13 cellular contexts compared by ENCODE assay signal in the genomic region with DNA sequence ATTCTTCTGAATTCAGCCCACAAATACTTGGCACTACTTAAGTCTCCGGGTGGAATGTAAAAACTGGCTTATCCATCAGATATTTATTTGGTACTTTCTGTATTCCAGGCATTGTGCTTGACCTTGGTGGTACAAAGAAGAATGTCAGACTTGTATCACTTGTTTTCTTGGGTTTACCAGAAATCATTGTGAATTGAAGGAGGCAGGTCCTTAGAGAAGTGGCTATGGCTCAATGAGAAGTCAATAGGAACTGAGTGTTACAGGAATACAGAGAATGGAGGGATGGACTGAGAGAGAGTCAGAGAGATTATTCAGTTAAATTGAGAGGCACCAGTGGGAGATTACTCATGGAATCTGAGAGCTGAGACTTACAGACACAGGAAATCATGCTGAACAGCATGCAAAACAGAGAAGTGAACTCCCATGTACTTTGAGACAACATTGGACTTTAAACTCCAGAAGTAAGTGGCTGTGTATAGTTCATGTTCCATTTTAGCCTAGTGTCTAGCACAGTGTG.
DNase-seq lines count a peak whose midpoint lies in the region; ATAC-seq and TF ChIP-seq lines count a peak whose summit lies in the region.
"Had no signal": no experiment of that assay in that cellular context is flagged by ENCODE, and none has a peak within 500 bp of the region (broad histone marks: within the 10 kb centered on the region; RNA-seq: fewer than 3 reads in every experiment).

No MANE protein-coding gene starts in this region.

- no peaks in the 10 kb centered on the region for H3K9me3 ChIP-seq in smooth muscle cell (replicated peaks; ENCODE audit: low read depth)
- H3K9me3 ChIP-seq in HAP-1 = no peaks in the 10 kb centered on the region
- no peaks in the 10 kb centered on the region for H3K9me3 ChIP-seq in MM.1S (replicated peaks; ENCODE audit: insufficient read depth, low read length)
- H3K9me3 ChIP-seq: esophagus squamous epithelium had no signal

- in situ Hi-C loops in HAP-1 (cut with MboI; ENCODE audit: low sequenced_read_pairs) = no loop called here

- H3K4me3 ChIP-seq in foreskin fibroblast (ENCODE audit: low read depth in 1 of 2, low read length in 2 of 2) (no peak overlapping the region), smooth muscle cell (no peak overlapping the region), HAP-1 (no peak overlapping the region), MM.1S (ENCODE audit: low read length) (no peak overlapping the region)
- H3K4me3 ChIP-seq: coronary artery, esophagus squamous epithelium had no signal

- H3K9me2 ChIP-seq in MM.1S (replicated peaks; ENCODE audit: insufficient read depth, low read length) = no peaks in the 10 kb centered on the region

- H4K20me1 ChIP-seq in smooth muscle cell (ENCODE audit: low read depth) (no peaks in the 10 kb centered on the region), MM.1S (ENCODE audit: insufficient read depth, low read length) (no peaks in the 10 kb centered on the region)

- no peaks in the 10 kb centered on the region for H3K36me3 ChIP-seq in smooth muscle cell (ENCODE audit: low read depth)
- H3K36me3 ChIP-seq in HAP-1 (replicated peaks) = no peaks in the 10 kb centered on the region
- H3K36me3 ChIP-seq in MM.1S (replicated peaks; ENCODE audit: insufficient read depth, low read length) = no peaks in the 10 kb centered on the region
- H3K36me3 ChIP-seq: esophagus squamous epithelium had no signal

- H2AFZ ChIP-seq in smooth muscle cell (ENCODE audit: low read depth) (peak overlapping the region; percentile 31), MM.1S (ENCODE audit: low read length) (no peak overlapping the region)

- TF ChIP-seq CTCF in foreskin fibroblast (IDR thresholded peaks at IDR 0.05; ENCODE audit: low read depth, low read length) (no peak), smooth muscle cell (IDR thresholded peaks at IDR 0.05; ENCODE audit: borderline replicate concordance, insufficient read depth, poor library complexity, severe bottlenecking) (no peak), MM.1S (IDR thresholded peaks at IDR 0.05; ENCODE audit: low read length) (no peak)

- H3K9ac ChIP-seq in smooth muscle cell (ENCODE audit: low read depth) (no peak overlapping the region), MM.1S (ENCODE audit: low read length) (no peak overlapping the region)

- H3K27me3 ChIP-seq in smooth muscle cell (ENCODE audit: low read depth) (no peaks in the 10 kb centered on the region), HAP-1 (ENCODE audit: low read depth) (no peaks in the 10 kb centered on the region), MM.1S (replicated peaks; ENCODE audit: insufficient read depth, low read length) (no peaks in the 10 kb centered on the region)
- H3K27me3 ChIP-seq: esophagus squamous epithelium had no signal

- DNase-seq in GM04503 (ENCODE audit: low read depth) (peak; percentile 58), amniotic epithelial cell (ENCODE audit: low read depth) (peak; percentile 51), foreskin fibroblast (peak; percentile 40 to 53), smooth muscle cell (lab: John Stamatoyannopoulos, UW; ENCODE audit: unreplicated experiment) (no peak), HAP-1 (ENCODE audit: low spot score in 2 of 2) (no peak), MM.1S (no peak)
- DNase-seq: esophagus squamous epithelium, immature natural killer cell, NCI-H146, SIG-M5 had no signal

- no peaks in the 10 kb centered on the region for H3F3A ChIP-seq in smooth muscle cell (ENCODE audit: low read depth)
- H3F3A ChIP-seq in MM.1S (ENCODE audit: insufficient read depth, low read length) = no peaks in the 10 kb centered on the region

- H3K79me2 ChIP-seq in smooth muscle cell (ENCODE audit: low read depth) (no peaks in the 10 kb centered on the region), MM.1S (ENCODE audit: low read length) (no peaks in the 10 kb centered on the region)

- H3K4me1 ChIP-seq in smooth muscle cell (ENCODE audit: low read depth) (no peaks in the 10 kb centered on the region), HAP-1 (no peaks in the 10 kb centered on the region), MM.1S (ENCODE audit: low read length) (no peaks in the 10 kb centered on the region)

- no peak for ATAC-seq in GM21576 (IDR thresholded peaks at IDR 0.05; ENCODE audit: unreplicated experiment)
- no peak for ATAC-seq in HG03159 (IDR thresholded peaks at IDR 0.05; ENCODE audit: unreplicated experiment)

- H3K27ac ChIP-seq in smooth muscle cell (ENCODE audit: low read depth) (peak overlapping the region; percentile 4), MM.1S (ENCODE audit: low read length) (no peak overlapping the region)
- H3K27ac ChIP-seq: esophagus squamous epithelium had no signal

- 86% methylated on average over 1 of the region's 1 CpG for WGBS in smooth muscle cell (ENCODE audit: low lambda C conversion rate)

- H3K4me2 ChIP-seq in smooth muscle cell (no peak overlapping the region), MM.1S (ENCODE audit: low read depth, low read length) (no peak overlapping the region)

Comparison
In these comparisons a context has a peak if more than half of its experiments do, and no peak if none do; other contexts are left out.
1. DNase-seq: peak in GM04503 (single experiment), amniotic epithelial cell (single experiment) and foreskin fibroblast (2 of 2); none in smooth muscle cell (single experiment), HAP-1 (0 of 2) and MM.1S (single experiment).